Comparison of ENCODE assay signal across 17 cellular contexts in the genomic region with DNA sequence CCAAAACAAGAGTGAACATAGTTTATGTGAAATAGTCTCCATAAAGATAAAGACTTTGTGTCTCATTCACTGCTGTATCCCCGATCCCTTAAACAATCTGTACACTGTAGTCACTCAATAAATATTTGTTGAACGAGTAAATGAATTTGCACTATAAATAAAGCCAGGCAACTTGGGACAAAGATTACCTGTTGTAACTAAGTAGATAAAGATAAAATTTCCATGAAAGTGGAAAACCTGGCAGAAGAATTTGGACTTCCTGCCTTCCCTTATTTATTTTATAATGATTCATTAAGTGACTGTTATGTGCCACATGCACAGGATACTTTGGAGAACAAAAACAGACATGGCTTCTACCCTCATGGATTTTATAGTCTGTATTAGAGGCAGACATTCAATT.
"Had no signal": no experiment of that assay in that cellular context is flagged by ENCODE, and none has a peak within 500 bp of the region (broad histone marks: within the 10 kb centered on the region; RNA-seq: fewer than 3 reads in every experiment).

No MANE protein-coding gene starts in this region.

- H3K9me3 Mint-ChIP-seq: activated naive CD8-positive, alpha-beta T cell treated with anti-CD3 and anti-CD28 coated beads, Interleukin-2, amount 50 U/mL, for 24 hours; endodermal cell; naive thymus-derived CD8-positive, alpha-beta T cell had no signal

- ATAC-seq: activated naive CD8-positive, alpha-beta T cell treated with anti-CD3 and anti-CD28 coated beads, Interleukin-2, amount 50 U/mL, for 24 hours; naive thymus-derived CD8-positive, alpha-beta T cell had no signal

- H3K27me3 Mint-ChIP-seq: activated naive CD8-positive, alpha-beta T cell treated with anti-CD3 and anti-CD28 coated beads, Interleukin-2, amount 50 U/mL, for 24 hours; naive thymus-derived CD8-positive, alpha-beta T cell had no signal

- H3K4me1 ChIP-seq: testis, upper lobe of left lung had no signal

- DNase-seq: activated CD4-positive, CD25-positive, alpha-beta regulatory T cell treated with anti-CD3 and anti-CD28 coated beads, Interleukin-2, amount 50 U/mL, for 72 hours; activated naive CD4-positive, alpha-beta T cell; activated naive CD8-positive, alpha-beta T cell treated with anti-CD3 and anti-CD28 coated beads, Interleukin-2, amount 50 U/mL, for 24 hours; activated T-cell treated with anti-CD3 and anti-CD28 coated beads for 4 hours; aorta; dorsolateral prefrontal cortex; endodermal cell; hippocampal formation; kidney; left ventricle myocardium inferior; mesenchymal stem cell; naive thymus-derived CD8-positive, alpha-beta T cell; stomach; T-helper 9 cell; testis; upper lobe of left lung had no signal

- H3K27ac Mint-ChIP-seq: activated naive CD8-positive, alpha-beta T cell treated with anti-CD3 and anti-CD28 coated beads, Interleukin-2, amount 50 U/mL, for 24 hours; endodermal cell; naive thymus-derived CD8-positive, alpha-beta T cell had no signal

- H3K4me3 Mint-ChIP-seq: activated naive CD8-positive, alpha-beta T cell treated with anti-CD3 and anti-CD28 coated beads, Interleukin-2, amount 50 U/mL, for 24 hours; endodermal cell; naive thymus-derived CD8-positive, alpha-beta T cell had no signal

- H3K27me3 ChIP-seq: dorsolateral prefrontal cortex, stomach, testis, upper lobe of left lung had no signal

- H3K4me3 ChIP-seq: dorsolateral prefrontal cortex, left ventricle myocardium inferior, smooth muscle cell, stomach, testis, upper lobe of left lung had no signal

- H3K36me3 ChIP-seq: left ventricle myocardium inferior, stomach, upper lobe of left lung had no signal

- H3K27ac ChIP-seq: dorsolateral prefrontal cortex, left ventricle myocardium inferior, stomach, testis, upper lobe of left lung had no signal

- H3K9me3 ChIP-seq: left ventricle myocardium inferior, stomach, testis, upper lobe of left lung had no signal
